Comparison of ENCODE assay signal across 28 cellular contexts in the genomic region with DNA sequence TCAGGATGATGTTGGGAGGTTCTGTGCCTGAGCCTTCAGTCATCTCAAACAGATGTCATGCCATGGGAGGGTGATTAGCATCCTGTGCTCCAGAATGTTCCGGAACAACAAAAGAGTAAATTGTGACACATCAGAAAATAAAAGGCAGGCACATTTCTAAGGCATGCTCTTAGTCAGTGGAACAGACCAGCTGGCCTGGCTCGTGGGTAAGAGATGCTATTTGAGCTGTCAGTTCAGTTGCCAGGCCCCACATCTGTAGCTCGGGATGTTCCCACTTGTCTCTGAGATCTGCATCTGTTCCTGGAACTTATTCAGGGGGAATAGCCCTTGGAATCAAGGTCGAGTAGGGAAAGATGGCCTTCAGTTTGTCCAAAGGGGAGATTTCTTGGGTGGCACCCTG. TPM values are rescaled to one million over a fixed set of nuclear protein-coding genes. Genes with fewer than 3 reads are reported as not detected.
"Had no signal": no experiment of that assay in that cellular context is flagged by ENCODE, and none has a peak within 500 bp of the region (broad histone marks: within the 10 kb centered on the region; RNA-seq: fewer than 3 reads in every experiment).

No MANE protein-coding gene starts in this region.

- H3K4me3 ChIP-seq: body of pancreas, esophagus squamous epithelium had no signal

- FAIRE-seq: colon, endometrium, endothelial cell of umbilical vein had no signal

- H3K4me1 ChIP-seq: esophagus squamous epithelium had no signal

- H3K36me3 ChIP-seq: esophagus squamous epithelium had no signal

- DNase-seq: activated CD4-positive, alpha-beta memory T cell treated with anti-CD3 and anti-CD28 coated beads, Interleukin-2, amount 10 ng/mL, durations not matched to agents 7 days and 5 days; activated CD4-positive, alpha-beta T cell treated with anti-CD3 and anti-CD28 coated beads for 4 hours; activated CD4-positive, alpha-beta T cell treated with anti-CD3 and anti-CD28 coated beads, Interleukin-2, amount 10 ng/mL, durations not matched to agents 7 days and 5 days; activated CD4-positive, alpha-beta T cell treated with anti-CD3 and anti-CD28 coated beads, Interleukin-2, amount 50 U/mL, for 4 hours; activated CD4-positive, CD25-positive, alpha-beta regulatory T cell; activated CD4-positive, CD25-positive, alpha-beta regulatory T cell treated with anti-CD3 and anti-CD28 coated beads, Interleukin-2, amount 50 U/mL, for 72 hours; activated CD8-positive, alpha-beta memory T cell treated with anti-CD3 and anti-CD28 coated beads, Interleukin-2, amount 50 U/mL, for 48 hours; activated gamma-delta T cell treated with Interleukin-2 at 50 U/mL for 16 hours; activated naive CD4-positive, alpha-beta T cell treated with anti-CD3 and anti-CD28 coated beads, Interleukin-2, amount 50 U/mL, for 16 hours; activated naive CD4-positive, alpha-beta T cell treated with Interleukin-2 at 50 U/mL for 16 hours; activated T-cell treated with anti-CD3 and anti-CD28 coated beads for 4 hours; activated T-cell treated with anti-CD3 and anti-CD28 coated beads, Interleukin-2, amount 50 U/mL, for 24 hours; activated T-cell treated with anti-CD3 and anti-CD28 coated beads, Interleukin-2, amount 50 U/mL, for 72 hours; amniotic stem cell; aorta; body of pancreas; cortex of kidney; effector CD8-positive, alpha-beta T cell; esophagus squamous epithelium; foreskin melanocyte; T-helper 1 cell; T-helper 17 cell; T1000 had no signal

- H3K27me3 ChIP-seq: body of pancreas, esophagus squamous epithelium had no signal

- H3K9me3 ChIP-seq: body of pancreas, esophagus squamous epithelium had no signal

- ATAC-seq: activated T-cell treated with anti-CD3 and anti-CD28 coated beads, Interleukin-2, amount 50 U/mL, for 72 hours; body of pancreas; T-helper 17 cell had no signal

- H3K27ac ChIP-seq: body of pancreas, epithelial cell of prostate, esophagus squamous epithelium had no signal

RNA-seq across cellular contexts. Expression of a gene that starts 26.0 kb away (rescaled TPM):
- total RNA-seq: activated CD4-positive, alpha-beta memory T cell treated with anti-CD3 and anti-CD28 coated beads, Interleukin-2, amount 10 ng/mL, durations not matched to agents 7 days and 5 days; activated CD4-positive, alpha-beta T cell treated with anti-CD3 and anti-CD28 coated beads, Interleukin-2, amount 10 ng/mL, durations not matched to agents 7 days and 5 days; activated T-cell treated with anti-CD3 and anti-CD28 coated beads, Interleukin-2, amount 50 U/mL, for 72 hours; endothelial cell of umbilical vein; fibroblast of lung; T-helper 17 cell had no signal
- polyA plus RNA-seq: endothelial cell of umbilical vein, fibroblast of lung had no signal
